In genomic region chr9:107226431-107226830, GRCh38 we compare ENCODE assay signal across 16 cellular contexts.
"Had no signal": no experiment of that assay in that cellular context is flagged by ENCODE, and none has a peak within 500 bp of the region (broad histone marks: within the 10 kb centered on the region; RNA-seq: fewer than 3 reads in every experiment).

No MANE protein-coding gene starts in this region.

- H3K27ac Mint-ChIP-seq: activated naive CD8-positive, alpha-beta T cell treated with anti-CD3 and anti-CD28 coated beads, Interleukin-2, amount 10 ng/mL, durations not matched to agents 7 days and 5 days; activated T-cell treated with anti-CD3 and anti-CD28 coated beads, Interleukin-2, amount 50 U/mL, for 72 hours; nephron had no signal

- H3K4me3 ChIP-seq: ascending aorta, esophagus squamous epithelium, gastrocnemius medialis, sigmoid colon, suprapubic skin, upper lobe of left lung had no signal

- H3K36me3 Mint-ChIP-seq: activated naive CD8-positive, alpha-beta T cell treated with anti-CD3 and anti-CD28 coated beads, Interleukin-2, amount 10 ng/mL, durations not matched to agents 7 days and 5 days had no signal

- H3K4me1 Mint-ChIP-seq: activated naive CD8-positive, alpha-beta T cell treated with anti-CD3 and anti-CD28 coated beads, Interleukin-2, amount 10 ng/mL, durations not matched to agents 7 days and 5 days had no signal

- DNase-seq: activated CD4-positive, alpha-beta T cell treated with anti-CD3 and anti-CD28 coated beads for 1 hour; activated CD4-positive, alpha-beta T cell treated with anti-CD3 and anti-CD28 coated beads, Interleukin-2, amount 50 U/mL, for 48 hours; activated gamma-delta T cell treated with Interleukin-2 at 50 U/mL for 16 hours; activated naive CD8-positive, alpha-beta T cell treated with anti-CD3 and anti-CD28 coated beads, Interleukin-2, amount 10 ng/mL, durations not matched to agents 7 days and 5 days; activated T-cell treated with anti-CD3 and anti-CD28 coated beads, Interleukin-2, amount 50 U/mL, for 72 hours; esophagus squamous epithelium; gastrocnemius medialis; left ventricle myocardium superior; mesenchymal stem cell; sigmoid colon; stimulated activated CD4-positive, alpha-beta T cell treated with anti-CD3 and anti-CD28 coated beads, Interleukin-2, amount 100 ng/mL, for 24 hours; stimulated activated naive CD4-positive, alpha-beta T cell treated with Interleukin-2 at 50 U/mL for 16 hours; upper lobe of left lung had no signal

- H3K9me3 Mint-ChIP-seq: activated naive CD8-positive, alpha-beta T cell treated with anti-CD3 and anti-CD28 coated beads, Interleukin-2, amount 10 ng/mL, durations not matched to agents 7 days and 5 days; activated T-cell treated with anti-CD3 and anti-CD28 coated beads, Interleukin-2, amount 50 U/mL, for 72 hours; nephron had no signal

- H3K4me3 Mint-ChIP-seq: activated naive CD8-positive, alpha-beta T cell treated with anti-CD3 and anti-CD28 coated beads, Interleukin-2, amount 10 ng/mL, durations not matched to agents 7 days and 5 days; activated T-cell treated with anti-CD3 and anti-CD28 coated beads, Interleukin-2, amount 50 U/mL, for 72 hours; nephron had no signal

- ATAC-seq: activated T-cell treated with anti-CD3 and anti-CD28 coated beads, Interleukin-2, amount 50 U/mL, for 72 hours; gastrocnemius medialis; left ventricle myocardium superior had no signal
